Comparison of ENCODE assay signal across 15 cellular contexts in the genomic region with DNA sequence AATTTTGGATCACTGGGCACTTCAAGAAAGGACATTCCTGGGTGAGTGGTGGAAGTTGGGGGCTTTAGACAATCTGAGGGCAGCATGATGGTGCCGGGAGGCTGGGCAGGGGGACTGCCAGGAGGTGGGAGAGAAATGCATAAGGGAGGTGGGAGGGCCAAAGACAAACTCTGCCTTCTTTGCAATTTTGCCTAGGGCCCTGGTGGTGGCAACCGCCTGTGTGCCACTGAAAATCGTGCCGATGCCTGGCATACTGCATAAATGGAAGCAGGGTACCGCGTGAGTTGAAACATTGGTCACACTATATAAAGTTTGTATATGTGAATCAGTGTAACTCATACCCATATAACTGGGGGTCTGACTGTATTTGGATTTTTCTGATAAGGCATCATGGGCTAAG. TPM values are rescaled to one million over a fixed set of nuclear protein-coding genes. Genes with fewer than 3 reads are reported as not detected.
A peak's percentile ranks its signal among the peaks of the same experiment; 100 is the strongest.
DNase-seq lines count a peak whose midpoint lies in the region; TF ChIP-seq lines count a peak whose summit lies in the region.
"Had no signal": no experiment of that assay in that cellular context is flagged by ENCODE, and none has a peak within 500 bp of the region (broad histone marks: within the 10 kb centered on the region; RNA-seq: fewer than 3 reads in every experiment).

No MANE protein-coding gene starts in this region.

- no peaks in the 10 kb centered on the region for H3K27me3 Mint-ChIP-seq in activated CD4-positive, alpha-beta T cell treated with anti-CD3 and anti-CD28 coated beads, Interleukin-2, amount 10 ng/mL, durations not matched to agents 24 days and 14 days
- H3K27me3 Mint-ChIP-seq in endodermal cell (ENCODE audit: insufficient read depth) = no peaks in the 10 kb centered on the region

- H3K27ac Mint-ChIP-seq in activated CD4-positive, alpha-beta T cell treated with anti-CD3 and anti-CD28 coated beads, Interleukin-2, amount 10 ng/mL, durations not matched to agents 24 days and 14 days = peak overlapping the region; percentile 42
- peak overlapping the region; percentile 80 for H3K27ac Mint-ChIP-seq in endodermal cell

- H3K9ac ChIP-seq in endodermal cell (ENCODE audit: extremely low read depth, low read length, poor library complexity, severe bottlenecking) = no peak overlapping the region
- H3K9ac ChIP-seq in smooth muscle cell (ENCODE audit: low read depth) = no peak overlapping the region

- H2AFZ ChIP-seq in smooth muscle cell (ENCODE audit: low read depth) = no peak overlapping the region

- TF ChIP-seq POLR2A in spleen (IDR thresholded peaks at IDR 0.05) = no peak

- no peak overlapping the region for H3K4me2 ChIP-seq in smooth muscle cell

- intact Hi-C loops in activated CD4-positive, alpha-beta T cell treated with anti-CD3 and anti-CD28 coated beads, Interleukin-2, amount 10 ng/mL, durations not matched to agents 24 days and 14 days (cut with micrococcal nuclease) = loop anchor here (10.0 kb wide), 1 partner anchor 412 kb away; the partner anchor contains the start of gene HIPK2
- intact Hi-C loops in spleen (cut with DNase I; ENCODE audit: low total_unique reads) = no loop called here

- TF ChIP-seq CTCF in endodermal cell (conservative IDR thresholded peaks at IDR 0.05) = peak; percentile 10
- TF ChIP-seq CTCF in spleen (IDR thresholded peaks at IDR 0.05 in 8 of 11, conservative IDR thresholded peaks at IDR 0.05 in 3 of 11) = no peak
- TF ChIP-seq CTCF in smooth muscle cell (IDR thresholded peaks at IDR 0.05; ENCODE audit: borderline replicate concordance, insufficient read depth, poor library complexity, severe bottlenecking) = no peak

- in situ Hi-C loops in SK-MEL-5 (cut with HindIII; ENCODE audit: low pct_unique_long_range_greater_than_20kb, low sequenced_read_pairs) = no loop called here

- DNase-seq in activated CD4-positive, alpha-beta T cell treated with anti-CD3 and anti-CD28 coated beads, Interleukin-2, amount 10 ng/mL, durations not matched to agents 24 days and 14 days = no peak
- DNase-seq in activated CD4-positive, alpha-beta T cell treated with anti-CD3 and anti-CD28 coated beads, Interleukin-2, amount 50 U/mL, for 1 hour = no peak
- DNase-seq in SK-MEL-5 (ENCODE audit: low read depth, low spot score) (peak; percentile 45), endodermal cell (no peak), spleen (peak; percentile 69), NCI-H128 (lab: John Stamatoyannopoulos, UW; ENCODE audit: unreplicated experiment) (no peak), smooth muscle cell (lab: John Stamatoyannopoulos, UW; ENCODE audit: unreplicated experiment) (no peak)
- no peak for DNase-seq in activated effector memory CD4-positive, alpha-beta T cell treated with anti-CD3 and anti-CD28 coated beads, Interleukin-2, amount 50 U/mL, for 16 hours
- DNase-seq: ACHN; effector CD8-positive, alpha-beta T cell; NK-92 treated with Interleukin-12 subunit alpha and Interleukin-12 subunit beta, amount 100 ng/mL, for 24 hours; stimulated activated CD4-positive, alpha-beta T cell treated with anti-CD3 and anti-CD28 coated beads, Interleukin-15, amount 100 ng/mL, for 24 hours; stomach; T1000 had no signal

- H3K36me3 ChIP-seq in endodermal cell (ENCODE audit: control insufficient read depth, insufficient read depth, low read length) (peaks cover 39% of the 10 kb centered on the region), spleen (peaks cover 0 to 52% (median 2%) of the 10 kb centered on the region in 6 donors), smooth muscle cell (ENCODE audit: low read depth) (peaks cover 4% of the 10 kb centered on the region)

- H3K79me2 ChIP-seq in smooth muscle cell (ENCODE audit: low read depth) = peaks cover 78% of the 10 kb centered on the region

- no peaks in the 10 kb centered on the region for H3K27me3 ChIP-seq in endodermal cell (ENCODE audit: control insufficient read depth, insufficient read depth, low read length, poor library complexity, severe bottlenecking)
- H3K27me3 ChIP-seq in spleen (replicated peaks in 1 of 7) = no peaks in the 10 kb centered on the region
- H3K27me3 ChIP-seq in smooth muscle cell (ENCODE audit: low read depth) = no peaks in the 10 kb centered on the region
- H3K27me3 ChIP-seq: stomach had no signal

- H3K4me1 ChIP-seq in endodermal cell (ENCODE audit: control insufficient read depth, insufficient read depth, low read length) (peaks cover 9% of the 10 kb centered on the region), spleen (peaks cover 21 to 83% (median 59%) of the 10 kb centered on the region in 6 donors), smooth muscle cell (ENCODE audit: low read depth) (peaks cover 28% of the 10 kb centered on the region)

- H3K27ac ChIP-seq in endodermal cell (ENCODE audit: low read depth, low read length) (no peak overlapping the region), spleen (peak overlapping the region in 1 of 8 donors; percentile 3), smooth muscle cell (ENCODE audit: low read depth) (no peak overlapping the region)
- H3K27ac ChIP-seq: stomach had no signal

- H3K9me3 ChIP-seq in endodermal cell (ENCODE audit: control insufficient read depth, low read length) (no peaks in the 10 kb centered on the region), spleen (no peaks in the 10 kb centered on the region), smooth muscle cell (replicated peaks; ENCODE audit: low read depth) (no peaks in the 10 kb centered on the region)
- H3K9me3 ChIP-seq: stomach had no signal

- 88% methylated on average over 3 to 6 of the region's 6 CpGs for whole genome bisulfite sequencing in endodermal cell (ENCODE audit: insufficient coverage in 1 of 2, insufficient read length in 1 of 2), 2 experiments
- 89 to 97% (median 90%) methylated on average over 6 of the region's 6 CpGs for WGBS in spleen, 5 donors
- 93% methylated on average over 6 of the region's 6 CpGs for WGBS in smooth muscle cell (ENCODE audit: low lambda C conversion rate)

- H3K9me3 Mint-ChIP-seq in activated CD4-positive, alpha-beta T cell treated with anti-CD3 and anti-CD28 coated beads, Interleukin-2, amount 10 ng/mL, durations not matched to agents 24 days and 14 days = no peaks in the 10 kb centered on the region
- H3K9me3 Mint-ChIP-seq in endodermal cell = peaks cover 5% of the 10 kb centered on the region
- H3K9me3 Mint-ChIP-seq: activated naive CD4-positive, alpha-beta T cell treated with anti-CD3 and anti-CD28 coated beads, Interleukin-2, amount 50 U/mL, for 72 hours had no signal

- peaks cover 11% of the 10 kb centered on the region for H3F3A ChIP-seq in smooth muscle cell (ENCODE audit: low read depth)

- peaks cover 40% of the 10 kb centered on the region for H3K4me1 Mint-ChIP-seq in activated CD4-positive, alpha-beta T cell treated with anti-CD3 and anti-CD28 coated beads, Interleukin-2, amount 10 ng/mL, durations not matched to agents 24 days and 14 days
- H3K4me1 Mint-ChIP-seq in endodermal cell = peaks cover 16% of the 10 kb centered on the region

- peaks cover 45% of the 10 kb centered on the region for H3K36me3 Mint-ChIP-seq in activated CD4-positive, alpha-beta T cell treated with anti-CD3 and anti-CD28 coated beads, Interleukin-2, amount 10 ng/mL, durations not matched to agents 24 days and 14 days (ENCODE audit: low read depth)
- H3K36me3 Mint-ChIP-seq in endodermal cell (ENCODE audit: low read depth) = peaks cover 29% of the 10 kb centered on the region

- H3K4me3 ChIP-seq in endodermal cell (ENCODE audit: low read length) = peak overlapping the region; percentile 95
- no peak overlapping the region for H3K4me3 ChIP-seq in spleen
- no peak overlapping the region for H3K4me3 ChIP-seq in smooth muscle cell
- H3K4me3 ChIP-seq: stomach had no signal

- peaks cover 75% of the 10 kb centered on the region for H4K20me1 ChIP-seq in smooth muscle cell (ENCODE audit: low read depth)

- peak overlapping the region; percentile 73 for H3K4me3 Mint-ChIP-seq in activated CD4-positive, alpha-beta T cell treated with anti-CD3 and anti-CD28 coated beads, Interleukin-2, amount 10 ng/mL, durations not matched to agents 24 days and 14 days
- peak overlapping the region; percentile 97 for H3K4me3 Mint-ChIP-seq in endodermal cell

RNA-seq across cellular contexts. Expression of gene LUC7L2, which starts 3.3 kb away (rescaled TPM):
- 164 and 172 TPM in 2 replicates for total RNA-seq in activated CD4-positive, alpha-beta T cell treated with anti-CD3 and anti-CD28 coated beads, Interleukin-2, amount 10 ng/mL, durations not matched to agents 24 days and 14 days
- 49.6 and 56.2 TPM in 2 replicates for total RNA-seq in SK-MEL-5 (2014; rRNA removed; shearing (Covaris generic))
- polyA plus RNA-seq in SK-MEL-5 (2015; cell fraction: cytosol; rRNA removed) = 43.3 and 50.1 TPM in 2 replicates
- polyA plus RNA-seq in SK-MEL-5 (2015; cell fraction: nucleus; rRNA removed) = 182 and 211 TPM in 2 replicates
- total RNA-seq in endodermal cell (10 to 100 TPM; 71.0 to 76.0 TPM), spleen (100 to 1,000 TPM in 1 of 7 donors, 10 to 100 TPM in 6; 75.0 to 105 (median 84.8) TPM), smooth muscle cell (70.5 and 73.3 TPM in 2 replicates)
- polyA plus RNA-seq in endodermal cell (2013, experiment 1 of 2) = 74.0 TPM
- polyA plus RNA-seq in endodermal cell (2013, experiment 2 of 2) = 62.3 TPM
- polyA plus RNA-seq in spleen (10 to 100 TPM; 34.0 to 48.4 (median 40.2) TPM), smooth muscle cell (60.0 and 75.6 TPM in 2 replicates)

RNA-seq across cellular contexts. Expression of gene FMC1, which starts 21.8 kb away (rescaled TPM):
- total RNA-seq in activated CD4-positive, alpha-beta T cell treated with anti-CD3 and anti-CD28 coated beads, Interleukin-2, amount 10 ng/mL, durations not matched to agents 24 days and 14 days = 5.1 and 7.5 TPM in 2 replicates
- total RNA-seq in SK-MEL-5 (2014; rRNA removed; shearing (Covaris generic)) = 17.8 and 21.0 TPM in 2 replicates
- polyA plus RNA-seq in SK-MEL-5 (2015; cell fraction: cytosol; rRNA removed) = 11.0 and 14.4 TPM in 2 replicates
- 8.1 and 19.5 TPM in 2 replicates for polyA plus RNA-seq in SK-MEL-5 (2015; cell fraction: nucleus; rRNA removed)
- total RNA-seq in endodermal cell = 10 to 100 TPM; 10.8 to 17.1 TPM
- 40.8 TPM for polyA plus RNA-seq in endodermal cell (2013, experiment 1 of 2)
- 40.9 TPM for polyA plus RNA-seq in endodermal cell (2013, experiment 2 of 2)
- 10 to 100 TPM in 3 of 7 donors, 1 to 10 TPM in 4; 4.3 to 12.9 (median 8.8) TPM for total RNA-seq in spleen
- polyA plus RNA-seq in spleen = 10 to 100 TPM; 21.2 to 26.2 (median 26.2) TPM
- total RNA-seq in smooth muscle cell = 3.0 and 4.8 TPM in 2 replicates
- 12.4 and 16.1 TPM in 2 replicates for polyA plus RNA-seq in smooth muscle cell

Comparison
In these comparisons a context has a peak if more than half of its experiments do, and no peak if none do; other contexts are left out.
1. DNase-seq: peak in SK-MEL-5 (single experiment) and spleen (single experiment); none in activated CD4-positive, alpha-beta T cell treated with anti-CD3 and anti-CD28 coated beads, Interleukin-2, amount 10 ng/mL, durations not matched to agents 24 days and 14 days (single experiment), activated CD4-positive, alpha-beta T cell treated with anti-CD3 and anti-CD28 coated beads, Interleukin-2, amount 50 U/mL, for 1 hour (single experiment), endodermal cell (single experiment), activated effector memory CD4-positive, alpha-beta T cell treated with anti-CD3 and anti-CD28 coated beads, Interleukin-2, amount 50 U/mL, for 16 hours (single experiment), NCI-H128 (single experiment) and smooth muscle cell (single experiment).